Comparison of ENCODE assay signal across 19 cellular contexts in genomic region chr18:48453330-48454063, GRCh38. TPM values are rescaled to one million over a fixed set of nuclear protein-coding genes. Genes with fewer than 3 reads are reported as not detected.
DNase-seq lines count a peak whose midpoint lies in the region; ATAC-seq, FAIRE-seq and TF ChIP-seq lines count a peak whose summit lies in the region.
"Had no signal": no experiment of that assay in that cellular context is flagged by ENCODE, and none has a peak within 500 bp of the region (broad histone marks: within the 10 kb centered on the region; RNA-seq: fewer than 3 reads in every experiment).

No MANE protein-coding gene starts in this region.

- 73 to 76% methylated on average over 9 of the region's 9 CpGs for WGBS in pancreas, 2 donors

- H3K9me3 Mint-ChIP-seq in activated CD8-positive, alpha-beta memory T cell treated with anti-CD3 and anti-CD28 coated beads, Interleukin-2, amount 10 ng/mL, durations not matched to agents 7 days and 5 days (ENCODE audit: low read depth): no peaks in the 10 kb centered on the region
- H3K9me3 Mint-ChIP-seq: endodermal cell had no signal

- CTCF ChIA-PET in activated CD8-positive, alpha-beta memory T cell treated with anti-CD3 and anti-CD28 coated beads, Interleukin-2, amount 10 ng/mL, durations not matched to agents 7 days and 5 days (lab: Charles Lee): interaction anchor here (2.5 kb wide), 1 partner anchor 8 kb away, joined by 21 read pairs; no protein-coding TSS in a partner anchor

- no peak overlapping the region for H3K27ac Mint-ChIP-seq in activated CD8-positive, alpha-beta memory T cell treated with anti-CD3 and anti-CD28 coated beads, Interleukin-2, amount 10 ng/mL, durations not matched to agents 7 days and 5 days
- H3K27ac Mint-ChIP-seq: endodermal cell had no signal

- H3K27me3 ChIP-seq in foreskin keratinocyte (peaks cover 18% of the 10 kb centered on the region), pancreas (no peaks in the 10 kb centered on the region), vagina (no peaks in the 10 kb centered on the region)
- H3K27me3 ChIP-seq: upper lobe of left lung had no signal

- peaks cover 18% of the 10 kb centered on the region for H3K4me1 ChIP-seq in foreskin keratinocyte
- peaks cover 0 to 26% (median 15%) of the 10 kb centered on the region in 3 donors for H3K4me1 ChIP-seq in pancreas
- peaks cover 22% of the 10 kb centered on the region for H3K4me1 ChIP-seq in vagina
- H3K4me1 ChIP-seq: upper lobe of left lung had no signal

- intact Hi-C loops in pancreas (cut with DNase I): no loop called here
- intact Hi-C loops in vagina (cut with DNase I): no loop called here

- no peak for ATAC-seq in activated CD8-positive, alpha-beta memory T cell treated with anti-CD3 and anti-CD28 coated beads, Interleukin-2, amount 10 ng/mL, durations not matched to agents 7 days and 5 days
- peak; percentile 64 for ATAC-seq in foreskin keratinocyte
- ATAC-seq in pancreas: peak in 3 of 4 donors; percentile 3 to 16 (median 7)
- ATAC-seq in GM21737 (IDR thresholded peaks at IDR 0.05; ENCODE audit: unreplicated experiment): no peak
- no peak for ATAC-seq in SK-N-SH treated with all-trans-retinoic acid at 6 μM for 48 hours

- H3K4me3 ChIP-seq in pancreas: no peak overlapping the region
- no peak overlapping the region for H3K4me3 ChIP-seq in vagina
- H3K4me3 ChIP-seq: BLaER1 treated with 17β-estradiol and CSF1 and Interleukin-3, amounts not matched to agents 10 nM and 100 nM; SK-N-MC; upper lobe of left lung had no signal

- no peak for TF ChIP-seq POLR2A in vagina (IDR thresholded peaks at IDR 0.05)

- H3K36me3 Mint-ChIP-seq in activated CD8-positive, alpha-beta memory T cell treated with anti-CD3 and anti-CD28 coated beads, Interleukin-2, amount 10 ng/mL, durations not matched to agents 7 days and 5 days: no peaks in the 10 kb centered on the region

- TF ChIP-seq CTCF in foreskin keratinocyte (conservative IDR thresholded peaks at IDR 0.05): peak; percentile 20
- TF ChIP-seq CTCF in pancreas (IDR thresholded peaks at IDR 0.05): no peak
- TF ChIP-seq CTCF in vagina (IDR thresholded peaks at IDR 0.05): no peak

- H3K27ac ChIP-seq in foreskin keratinocyte (peak overlapping the region; percentile 43), pancreas (peak overlapping the region; percentile 16 to 76 (median 61)), vagina (peak overlapping the region; percentile 64)
- H3K27ac ChIP-seq: BLaER1 treated with 17β-estradiol and CSF1 and Interleukin-3, amounts not matched to agents 10 nM and 100 nM; SK-N-MC; upper lobe of left lung had no signal

- H3K27me3 Mint-ChIP-seq in activated CD8-positive, alpha-beta memory T cell treated with anti-CD3 and anti-CD28 coated beads, Interleukin-2, amount 10 ng/mL, durations not matched to agents 7 days and 5 days: peaks cover 40% of the 10 kb centered on the region

- peak; percentile 26 for DNase-seq in activated CD8-positive, alpha-beta memory T cell treated with anti-CD3 and anti-CD28 coated beads, Interleukin-2, amount 10 ng/mL, durations not matched to agents 7 days and 5 days
- no peak for DNase-seq in activated CD8-positive, alpha-beta memory T cell treated with anti-CD3 and anti-CD28 coated beads for 24 hours
- DNase-seq in foreskin keratinocyte (peak; percentile 72 to 87), pancreas (peak in 1 of 6 donors; percentile 41), vagina (ENCODE audit: extremely low spot score in 2 of 2) (no peak)
- no peak for DNase-seq in central memory CD4-positive, alpha-beta T cell
- DNase-seq: activated CD4-positive, alpha-beta T cell treated with anti-CD3 and anti-CD28 coated beads for 48 hours; activated naive CD4-positive, alpha-beta T cell treated with anti-CD3 and anti-CD28 coated beads, Interleukin-2, amount 50 U/mL, for 16 hours; activated T-cell treated with anti-CD3 and anti-CD28 coated beads, Interleukin-2, amount 50 U/mL, for 1 hour; DMS153; endodermal cell; HCEC 1CT; stimulated activated CD4-positive, alpha-beta T cell treated with anti-CD3 and anti-CD28 coated beads, Interleukin-4, amount 100 ng/mL, for 4 hours; upper lobe of left lung had no signal

- FAIRE-seq in pancreas (lab: Jason Lieb, UNC): no peak

- no peak overlapping the region for H3K4me3 Mint-ChIP-seq in activated CD8-positive, alpha-beta memory T cell treated with anti-CD3 and anti-CD28 coated beads, Interleukin-2, amount 10 ng/mL, durations not matched to agents 7 days and 5 days
- H3K4me3 Mint-ChIP-seq: endodermal cell had no signal

- H3K9me3 ChIP-seq in pancreas: no peaks in the 10 kb centered on the region
- H3K9me3 ChIP-seq in vagina: no peaks in the 10 kb centered on the region
- H3K9me3 ChIP-seq: BLaER1 treated with 17β-estradiol and CSF1 and Interleukin-3, amounts not matched to agents 10 nM and 100 nM; upper lobe of left lung had no signal

- H3K36me3 ChIP-seq in pancreas (no peaks in the 10 kb centered on the region), vagina (no peaks in the 10 kb centered on the region)
- H3K36me3 ChIP-seq: BLaER1 treated with 17β-estradiol and CSF1 and Interleukin-3, amounts not matched to agents 10 nM and 100 nM; upper lobe of left lung had no signal

- H3K4me1 Mint-ChIP-seq in activated CD8-positive, alpha-beta memory T cell treated with anti-CD3 and anti-CD28 coated beads, Interleukin-2, amount 10 ng/mL, durations not matched to agents 7 days and 5 days: peaks cover 21% of the 10 kb centered on the region

TF ChIP-seq in SK-N-SH treated with all-trans-retinoic acid at 6 μM for 48 hours, 23 proteins besides CTCF, POLR2A, EP300 and RAD21:
- no peak for TF ChIP-seq GLIS3 (CRISPR knock-in tag; IDR thresholded peaks at IDR 0.05)
- TF ChIP-seq PPARA (CRISPR knock-in tag; IDR thresholded peaks at IDR 0.05; ENCODE audit: borderline replicate concordance): no peak
- TF ChIP-seq OSR1 (CRISPR knock-in tag; IDR thresholded peaks at IDR 0.05): no peak
- TF ChIP-seq, protein P1, sequence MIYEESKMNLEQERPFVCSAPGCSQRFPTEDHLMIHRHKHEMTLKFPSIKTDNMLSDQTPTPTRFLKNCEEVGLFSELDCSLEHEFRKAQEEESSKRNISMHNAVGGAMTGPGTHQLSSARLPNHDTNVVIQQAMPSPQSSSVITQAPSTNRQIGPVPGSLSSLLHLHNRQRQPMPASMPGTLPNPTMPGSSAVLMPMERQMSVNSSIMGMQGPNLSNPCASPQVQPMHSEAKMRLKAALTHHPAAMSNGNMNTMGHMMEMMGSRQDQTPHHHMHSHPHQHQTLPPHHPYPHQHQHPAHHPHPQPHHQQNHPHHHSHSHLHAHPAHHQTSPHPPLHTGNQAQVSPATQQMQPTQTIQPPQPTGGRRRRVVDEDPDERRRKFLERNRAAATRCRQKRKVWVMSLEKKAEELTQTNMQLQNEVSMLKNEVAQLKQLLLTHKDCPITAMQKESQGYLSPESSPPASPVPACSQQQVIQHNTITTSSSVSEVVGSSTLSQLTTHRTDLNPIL (CRISPR knock-in tag; IDR thresholded peaks at IDR 0.05; ENCODE audit: low read depth): no peak
- no peak for TF ChIP-seq ZNF565 (CRISPR knock-in tag; conservative IDR thresholded peaks at IDR 0.05; ENCODE audit: low read depth)
- TF ChIP-seq BACH2 (CRISPR knock-in tag; IDR thresholded peaks at IDR 0.05; ENCODE audit: borderline replicate concordance): no peak
- no peak for TF ChIP-seq ARNTL (CRISPR knock-in tag; IDR thresholded peaks at IDR 0.05; ENCODE audit: borderline replicate concordance, low read depth)
- no peak for TF ChIP-seq ESRRG (CRISPR knock-in tag; IDR thresholded peaks at IDR 0.05)
- TF ChIP-seq CSDC2 (CRISPR knock-in tag; IDR thresholded peaks at IDR 0.05): no peak

RNA-seq across cellular contexts. Expression of gene ZBTB7C, which starts 44.3 kb away (rescaled TPM):
- under 1 TPM in 1 of 2 experiments, not detected in 1; 0.09 TPM for total RNA-seq in activated CD8-positive, alpha-beta memory T cell treated with anti-CD3 and anti-CD28 coated beads, Interleukin-2, amount 10 ng/mL, durations not matched to agents 7 days and 5 days
- total RNA-seq in foreskin keratinocyte (under 0.01 and 0.07 TPM in 2 replicates), pancreas (1 to 10 TPM in 4 of 6 donors, under 1 TPM in 2; 0.35 to 1.7 (median 1.1) TPM), vagina (40.5 TPM)
- polyA plus RNA-seq in foreskin keratinocyte (0.02 TPM in 2 replicates), pancreas (under 1 TPM; 0.45 to 0.57 TPM)
- total RNA-seq: M059J had no signal

Comparison
In these comparisons a context has a peak if more than half of its experiments do, and no peak if none do; other contexts are left out.
1. DNase-seq: peak in activated CD8-positive, alpha-beta memory T cell treated with anti-CD3 and anti-CD28 coated beads, Interleukin-2, amount 10 ng/mL, durations not matched to agents 7 days and 5 days (single experiment) and foreskin keratinocyte (2 of 2); none in activated CD8-positive, alpha-beta memory T cell treated with anti-CD3 and anti-CD28 coated beads for 24 hours (single experiment), vagina (0 of 2) and central memory CD4-positive, alpha-beta T cell (single experiment).
2. ATAC-seq: peak in foreskin keratinocyte (single experiment) and pancreas (3 of 4); none in activated CD8-positive, alpha-beta memory T cell treated with anti-CD3 and anti-CD28 coated beads, Interleukin-2, amount 10 ng/mL, durations not matched to agents 7 days and 5 days (single experiment), GM21737 (single experiment) and SK-N-SH treated with all-trans-retinoic acid at 6 μM for 48 hours (single experiment).
3. RNA of gene ZBTB7C, which starts 44.3 kb away (total RNA-seq): 40.5 TPM in vagina (single experiment); 0.35 to 1.7 TPM in pancreas, 0.09 TPM in activated CD8-positive, alpha-beta memory T cell treated with anti-CD3 and anti-CD28 coated beads, Interleukin-2, amount 10 ng/mL, durations not matched to agents 7 days and 5 days and under 0.01 to 0.07 TPM in foreskin keratinocyte; every median in the first group is over 10 times any median in the second.
4. Peak in every context shown above with its lines, with median percentiles within 50 percentile points of each other: H3K27ac ChIP-seq.